ENCODE assay signal across 9 cellular contexts in genomic region chr7:37342665-37343471, GRCh38.
DNase-seq lines count a peak whose midpoint lies in the region; ATAC-seq and TF ChIP-seq lines count a peak whose summit lies in the region.
"Had no signal": no experiment of that assay in that cellular context is flagged by ENCODE, and none has a peak within 500 bp of the region (broad histone marks: within the 10 kb centered on the region; RNA-seq: fewer than 3 reads in every experiment).

No MANE protein-coding gene starts in this region.

- H3K4me1 Mint-ChIP-seq in activated CD8-positive, alpha-beta memory T cell treated with anti-CD3 and anti-CD28 coated beads, Interleukin-2, amount 10 ng/mL, durations not matched to agents 7 days and 5 days = peaks cover 51% of the 10 kb centered on the region

- H3K4me3 Mint-ChIP-seq in activated CD8-positive, alpha-beta memory T cell treated with anti-CD3 and anti-CD28 coated beads, Interleukin-2, amount 10 ng/mL, durations not matched to agents 7 days and 5 days = peak overlapping the region; percentile 89

- H3K9me3 Mint-ChIP-seq in activated CD8-positive, alpha-beta memory T cell treated with anti-CD3 and anti-CD28 coated beads, Interleukin-2, amount 10 ng/mL, durations not matched to agents 7 days and 5 days (ENCODE audit: low read depth) = no peaks in the 10 kb centered on the region

- peak; percentile 43 for ATAC-seq in GM21619 (IDR thresholded peaks at IDR 0.05; ENCODE audit: unreplicated experiment)
- peak; percentile 84 for ATAC-seq in activated CD8-positive, alpha-beta memory T cell treated with anti-CD3 and anti-CD28 coated beads, Interleukin-2, amount 10 ng/mL, durations not matched to agents 7 days and 5 days
- peak in 7 of 8 donors; percentile 36 to 62 (median 56) for ATAC-seq in heart right ventricle
- ATAC-seq in GM18519 (IDR thresholded peaks at IDR 0.05; ENCODE audit: low FRiP score, unreplicated experiment) = no peak
- ATAC-seq: HCT116 had no signal

- H3K4me3 ChIP-seq in GM08714 (ENCODE audit: low read length) (peak overlapping the region; percentile 98), heart right ventricle (peak overlapping the region in 2 of 10 donors; percentile 14 to 50)

- intact Hi-C loops in heart right ventricle (cut with DNase I) = loop anchor here in 1 of 10 donors (2.0 kb wide), 1 partner anchor 78 kb away; no protein-coding TSS in a partner anchor

- H3K4me1 ChIP-seq in heart right ventricle = peaks cover 7 to 56% (median 20%) of the 10 kb centered on the region in 9 donors

- WGBS in heart right ventricle, 2 donors = 76 to 81% methylated on average over 20 of the region's 20 CpGs

- peaks cover 25% of the 10 kb centered on the region for H3K36me3 Mint-ChIP-seq in activated CD8-positive, alpha-beta memory T cell treated with anti-CD3 and anti-CD28 coated beads, Interleukin-2, amount 10 ng/mL, durations not matched to agents 7 days and 5 days

- DNase-seq in M059J (ENCODE audit: low read depth) (peak; percentile 59), heart right ventricle (no peak), NCI-H2227 (lab: John Stamatoyannopoulos, UW; ENCODE audit: unreplicated experiment) (no peak)
- peak; percentile 83 for DNase-seq in activated CD8-positive, alpha-beta memory T cell treated with anti-CD3 and anti-CD28 coated beads, Interleukin-2, amount 10 ng/mL, durations not matched to agents 7 days and 5 days
- peak; percentile 31 to 41 for DNase-seq in stimulated activated CD8-positive, alpha-beta memory T cell treated with anti-CD3 and anti-CD28 coated beads, Interleukin-4, amount 100 ng/mL, for 4 hours (ENCODE audit: low read depth in 2 of 2, low spot score in 1 of 2)

- H3K9me3 ChIP-seq in heart right ventricle = no peaks in the 10 kb centered on the region

- peak in 1 of 9 donors; percentile 28 for TF ChIP-seq CTCF in heart right ventricle (IDR thresholded peaks at IDR 0.05)

- peak overlapping the region in 3 of 10 donors; percentile 6 to 88 (median 21) for H3K27ac ChIP-seq in heart right ventricle

- H3K27ac Mint-ChIP-seq in activated CD8-positive, alpha-beta memory T cell treated with anti-CD3 and anti-CD28 coated beads, Interleukin-2, amount 10 ng/mL, durations not matched to agents 7 days and 5 days = peak overlapping the region; percentile 98

- peaks cover 0 to 12% (median 0%) of the 10 kb centered on the region in 9 donors for H3K36me3 ChIP-seq in heart right ventricle

- H3K27me3 Mint-ChIP-seq in activated CD8-positive, alpha-beta memory T cell treated with anti-CD3 and anti-CD28 coated beads, Interleukin-2, amount 10 ng/mL, durations not matched to agents 7 days and 5 days = no peaks in the 10 kb centered on the region

- CTCF ChIA-PET in activated CD8-positive, alpha-beta memory T cell treated with anti-CD3 and anti-CD28 coated beads, Interleukin-2, amount 10 ng/mL, durations not matched to agents 7 days and 5 days (lab: Charles Lee) = interaction anchor here (1.0 to 3.8 kb wide), 7 partner anchors 10 to 106 kb away, joined by 3 to 32 read pairs (median 4); partner anchors contain the start of gene ELMO1

- no peaks in the 10 kb centered on the region for H3K27me3 ChIP-seq in heart right ventricle

Comparison
In these comparisons a context has a peak if more than half of its experiments do, and no peak if none do; other contexts are left out.
1. DNase-seq: peak in M059J (single experiment), activated CD8-positive, alpha-beta memory T cell treated with anti-CD3 and anti-CD28 coated beads, Interleukin-2, amount 10 ng/mL, durations not matched to agents 7 days and 5 days (single experiment) and stimulated activated CD8-positive, alpha-beta memory T cell treated with anti-CD3 and anti-CD28 coated beads, Interleukin-4, amount 100 ng/mL, for 4 hours (2 of 2); none in heart right ventricle (0 of 2) and NCI-H2227 (single experiment).